In genomic region chr3:32399030-32399620, GRCh38 we compare ENCODE assay signal across 8 cellular contexts. TPM values are rescaled to one million over a fixed set of nuclear protein-coding genes. Genes with fewer than 3 reads are reported as not detected.
DNase-seq lines count a peak whose midpoint lies in the region; ATAC-seq and TF ChIP-seq lines count a peak whose summit lies in the region.

No MANE protein-coding gene starts in this region.

- CTCF ChIA-PET in activated CD8-positive, alpha-beta T cell treated with anti-CD3 and anti-CD28 coated beads, Interleukin-2, amount 10 ng/mL, durations not matched to agents 7 days and 5 days (lab: Charles Lee): interaction anchor here (0.5 to 8.2 kb wide), 8 partner anchors 14 to 223 kb away, joined by 3 to 86 read pairs (median 5); no protein-coding TSS in a partner anchor

- H3K4me1 Mint-ChIP-seq in activated CD8-positive, alpha-beta T cell treated with anti-CD3 and anti-CD28 coated beads, Interleukin-2, amount 10 ng/mL, durations not matched to agents 7 days and 5 days (ENCODE audit: low read depth): peaks cover 72% of the 10 kb centered on the region
- peaks cover 50 to 93% of the 10 kb centered on the region in 2 donors for H3K4me1 Mint-ChIP-seq in stimulated activated naive B cell treated with anti-CD40 and anti-IgM and Interleukin-4, amounts not matched to agents 10 μg/mL and 1 μg/mL and 100 μg/mL, for 72 hours

- H3K27me3 Mint-ChIP-seq in activated CD8-positive, alpha-beta T cell treated with anti-CD3 and anti-CD28 coated beads, Interleukin-2, amount 10 ng/mL, durations not matched to agents 7 days and 5 days (ENCODE audit: low read depth): no peaks in the 10 kb centered on the region
- no peaks in the 10 kb centered on the region for H3K27me3 Mint-ChIP-seq in stimulated activated naive B cell treated with anti-CD40 and anti-IgM and Interleukin-4, amounts not matched to agents 10 μg/mL and 1 μg/mL and 100 μg/mL, for 72 hours

- H3K4me3 ChIP-seq in heart right ventricle (no peak overlapping the region), LNCaP clone FGC (ENCODE audit: low read depth, low read length) (no peak overlapping the region), gastroesophageal sphincter (no peak overlapping the region), sigmoid colon (no peak overlapping the region)

- no peak overlapping the region for H3K4me3 Mint-ChIP-seq in activated CD8-positive, alpha-beta T cell treated with anti-CD3 and anti-CD28 coated beads, Interleukin-2, amount 10 ng/mL, durations not matched to agents 7 days and 5 days
- no peak overlapping the region for H3K4me3 Mint-ChIP-seq in stimulated activated naive B cell treated with anti-CD40 and anti-IgM and Interleukin-4, amounts not matched to agents 10 μg/mL and 1 μg/mL and 100 μg/mL, for 72 hours

- H3K27ac Mint-ChIP-seq in activated CD8-positive, alpha-beta T cell treated with anti-CD3 and anti-CD28 coated beads, Interleukin-2, amount 10 ng/mL, durations not matched to agents 7 days and 5 days: no peak overlapping the region
- H3K27ac Mint-ChIP-seq in stimulated activated naive B cell treated with anti-CD40 and anti-IgM and Interleukin-4, amounts not matched to agents 10 μg/mL and 1 μg/mL and 100 μg/mL, for 72 hours: peak overlapping the region; percentile 51

- WGBS in heart right ventricle, 2 donors: 57 to 58% methylated on average over 2 of the region's 2 CpGs
- WGBS in gastroesophageal sphincter (ENCODE audit: low coverage in 1 of 2), 2 donors: 27% methylated on average over 2 of the region's 2 CpGs; no CpG with 5 or more reads in 1 of the 2 donors
- WGBS in sigmoid colon, 2 donors: 52 to 55% methylated on average over 2 of the region's 2 CpGs

- peak in 4 of 8 donors; percentile 6 to 37 (median 15) for ATAC-seq in heart right ventricle
- no peak for ATAC-seq in left ventricle myocardium superior
- peak; percentile 11 for ATAC-seq in activated CD8-positive, alpha-beta T cell treated with anti-CD3 and anti-CD28 coated beads, Interleukin-2, amount 10 ng/mL, durations not matched to agents 7 days and 5 days
- ATAC-seq in gastroesophageal sphincter: no peak
- ATAC-seq in stimulated activated naive B cell treated with anti-CD40 and anti-IgM and Interleukin-4, amounts not matched to agents 10 μg/mL and 1 μg/mL and 100 μg/mL, for 72 hours (replicated peaks): peak; percentile 28 to 38
- no peak for ATAC-seq in GM21529 (IDR thresholded peaks at IDR 0.05; ENCODE audit: unreplicated experiment)

- no peaks in the 10 kb centered on the region for H3K36me3 ChIP-seq in heart right ventricle
- no peaks in the 10 kb centered on the region for H3K36me3 ChIP-seq in gastroesophageal sphincter
- H3K36me3 ChIP-seq in sigmoid colon: no peaks in the 10 kb centered on the region

- no peaks in the 10 kb centered on the region for H3K27me3 ChIP-seq in heart right ventricle
- H3K27me3 ChIP-seq in gastroesophageal sphincter: no peaks in the 10 kb centered on the region
- H3K27me3 ChIP-seq in sigmoid colon: no peaks in the 10 kb centered on the region

- TF ChIP-seq CTCF in heart right ventricle (IDR thresholded peaks at IDR 0.05) (peak; percentile 37 to 73 (median 64)), LNCaP clone FGC (IDR thresholded peaks at IDR 0.05; ENCODE audit: control insufficient read depth, extremely low read depth, insufficient read depth) (peak; percentile 36; the same call in 1 of the 2 replicates), gastroesophageal sphincter (IDR thresholded peaks at IDR 0.05) (peak; percentile 27 to 57 (median 38)), sigmoid colon (IDR thresholded peaks at IDR 0.05) (peak in 2 of 4 experiments; percentile 6 to 33)

- no peaks in the 10 kb centered on the region for H3K9me3 Mint-ChIP-seq in activated CD8-positive, alpha-beta T cell treated with anti-CD3 and anti-CD28 coated beads, Interleukin-2, amount 10 ng/mL, durations not matched to agents 7 days and 5 days (ENCODE audit: insufficient read depth)
- no peaks in the 10 kb centered on the region for H3K9me3 Mint-ChIP-seq in stimulated activated naive B cell treated with anti-CD40 and anti-IgM and Interleukin-4, amounts not matched to agents 10 μg/mL and 1 μg/mL and 100 μg/mL, for 72 hours

- TF ChIP-seq POLR2A in gastroesophageal sphincter (IDR thresholded peaks at IDR 0.05) (no peak), sigmoid colon (IDR thresholded peaks at IDR 0.05) (no peak)

- peak overlapping the region in 7 of 10 donors; percentile 17 to 95 (median 48) for H3K27ac ChIP-seq in heart right ventricle
- H3K27ac ChIP-seq in gastroesophageal sphincter: peak overlapping the region in 1 of 4 donors; percentile 20
- H3K27ac ChIP-seq in sigmoid colon: no peak overlapping the region

- TF ChIP-seq EP300 in gastroesophageal sphincter (IDR thresholded peaks at IDR 0.05) (no peak), sigmoid colon (IDR thresholded peaks at IDR 0.05) (no peak)

- POLR2A ChIA-PET in activated CD8-positive, alpha-beta T cell treated with anti-CD3 and anti-CD28 coated beads, Interleukin-2, amount 10 ng/mL, durations not matched to agents 7 days and 5 days (lab: Charles Lee): no interaction called here

- H3K4me1 ChIP-seq in heart right ventricle: peaks cover 4 to 79% (median 34%) of the 10 kb centered on the region in 9 donors
- H3K4me1 ChIP-seq in gastroesophageal sphincter: peaks cover 0 to 34% (median 6%) of the 10 kb centered on the region in 3 donors
- peaks cover 0 to 16% (median 9%) of the 10 kb centered on the region in 4 donors for H3K4me1 ChIP-seq in sigmoid colon

- H3K9me3 ChIP-seq in heart right ventricle (no peaks in the 10 kb centered on the region), gastroesophageal sphincter (no peaks in the 10 kb centered on the region), sigmoid colon (no peaks in the 10 kb centered on the region)

- intact Hi-C loops in heart right ventricle (cut with DNase I) (loop anchor here in 6 of 10 donors (2.0 to 10.0 kb wide), 7 partner anchors 24 to 224 kb away; no protein-coding TSS in a partner anchor), left ventricle myocardium superior (cut with micrococcal nuclease) (no loop called here), sigmoid colon (cut with DNase I) (loop anchor here (10.0 kb wide), 1 partner anchor 266 kb away; no protein-coding TSS in a partner anchor)

- H3K36me3 Mint-ChIP-seq in activated CD8-positive, alpha-beta T cell treated with anti-CD3 and anti-CD28 coated beads, Interleukin-2, amount 10 ng/mL, durations not matched to agents 7 days and 5 days (ENCODE audit: low read depth): peaks cover 19% of the 10 kb centered on the region
- H3K36me3 Mint-ChIP-seq in stimulated activated naive B cell treated with anti-CD40 and anti-IgM and Interleukin-4, amounts not matched to agents 10 μg/mL and 1 μg/mL and 100 μg/mL, for 72 hours: peaks cover 17 to 25% of the 10 kb centered on the region in 2 donors

- DNase-seq in heart right ventricle (no peak), left ventricle myocardium superior (no peak), LNCaP clone FGC (ENCODE audit: low read depth) (no peak), sigmoid colon (no peak)
- DNase-seq in activated CD8-positive, alpha-beta T cell treated with anti-CD3 and anti-CD28 coated beads, Interleukin-2, amount 10 ng/mL, durations not matched to agents 7 days and 5 days: peak; percentile 67
- no peak for DNase-seq in stimulated activated naive B cell treated with anti-CD40 and anti-IgM and Interleukin-4, amounts not matched to agents 10 μg/mL and 1 μg/mL and 100 μg/mL, for 72 hours

RNA-seq across cellular contexts. Expression of gene CMTM7, which starts 7.5 kb away (rescaled TPM):
- total RNA-seq in heart right ventricle (1 to 10 TPM; 1.7 to 9.2 (median 2.8) TPM), left ventricle myocardium superior (4.4 TPM), gastroesophageal sphincter (1 to 10 TPM; 2.9 to 7.0 (median 6.5) TPM), sigmoid colon (1 to 10 TPM; 7.1 to 9.9 (median 8.2) TPM)
- polyA plus RNA-seq in heart right ventricle (1 to 10 TPM; 4.5 to 7.2 TPM), sigmoid colon (10 to 100 TPM in 1 of 3 donors, 1 to 10 TPM in 2; 3.6 to 13.3 (median 6.9) TPM)
- 10 to 100 TPM; 38.3 to 42.3 TPM for total RNA-seq in activated CD8-positive, alpha-beta T cell treated with anti-CD3 and anti-CD28 coated beads, Interleukin-2, amount 10 ng/mL, durations not matched to agents 7 days and 5 days

Comparison
In these comparisons a context has a peak if more than half of its experiments do, and no peak if none do; other contexts are left out.
1. ATAC-seq: peak in activated CD8-positive, alpha-beta T cell treated with anti-CD3 and anti-CD28 coated beads, Interleukin-2, amount 10 ng/mL, durations not matched to agents 7 days and 5 days (single experiment) and stimulated activated naive B cell treated with anti-CD40 and anti-IgM and Interleukin-4, amounts not matched to agents 10 μg/mL and 1 μg/mL and 100 μg/mL, for 72 hours (2 of 2); none in left ventricle myocardium superior (single experiment), gastroesophageal sphincter (single experiment) and GM21529 (single experiment).
2. H3K27ac ChIP-seq: peak in heart right ventricle (7 of 10); none in sigmoid colon (0 of 4).